ENCODE assay signal across 14 cellular contexts in the genomic region with DNA sequence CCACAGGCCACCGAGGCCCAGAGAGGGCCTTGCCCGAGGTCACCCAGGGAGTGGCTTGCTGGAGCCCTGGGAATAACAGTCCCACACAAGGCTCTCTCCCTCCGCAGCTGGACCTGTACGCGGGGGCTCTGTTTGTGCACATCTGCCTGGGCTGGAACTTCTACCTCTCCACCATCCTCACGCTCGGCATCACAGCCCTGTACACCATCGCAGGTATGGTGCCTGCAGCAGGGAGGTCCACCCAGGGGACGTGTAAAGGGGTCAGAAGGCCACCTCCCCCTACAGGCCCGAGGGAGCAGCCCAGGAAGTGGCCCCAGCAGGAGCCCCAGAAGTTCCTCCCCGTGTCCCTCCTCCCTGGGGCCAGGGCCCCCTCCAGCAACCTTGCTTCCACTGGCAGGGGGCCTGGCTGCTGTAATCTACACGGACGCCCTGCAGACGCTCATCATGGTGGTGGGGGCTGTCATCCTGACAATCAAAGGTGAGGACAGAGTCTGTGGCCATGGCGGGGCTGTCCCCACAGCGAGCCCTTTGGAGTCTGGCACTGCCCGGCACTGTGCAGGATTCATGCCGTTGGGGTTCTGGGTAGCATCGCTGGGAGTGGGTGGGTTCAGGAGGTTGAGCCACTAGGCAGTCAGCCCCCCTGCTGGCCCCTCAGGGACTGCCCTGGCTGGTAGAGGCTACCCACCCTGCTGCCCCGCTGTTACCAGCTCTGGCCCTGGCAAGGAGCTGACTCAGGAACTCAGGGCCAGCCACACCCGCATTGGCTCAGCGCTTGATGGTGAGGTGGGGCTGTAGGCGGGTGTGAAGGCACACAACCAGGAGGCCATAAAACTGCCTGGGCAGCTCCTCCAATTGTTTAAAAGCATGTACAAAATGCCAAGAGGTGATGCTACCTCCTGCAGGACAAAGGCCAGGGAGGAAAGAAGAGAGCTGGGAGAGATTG. TPM values are rescaled to one million over a fixed set of nuclear protein-coding genes. Genes with fewer than 3 reads are reported as not detected.
DNase-seq lines count a peak whose midpoint lies in the region; ATAC-seq, FAIRE-seq and TF ChIP-seq lines count a peak whose summit lies in the region.
"Had no signal": no experiment of that assay in that cellular context is flagged by ENCODE, and none has a peak within 500 bp of the region (broad histone marks: within the 10 kb centered on the region; RNA-seq: fewer than 3 reads in every experiment).

No MANE protein-coding gene starts in this region.

- no peaks in the 10 kb centered on the region for H3K79me2 ChIP-seq in K562 (ENCODE audit: control insufficient read depth, insufficient read depth, low read length)

- CTCF ChIA-PET in K562 (lab: Yijun Ruan, JAX; ENCODE audit: low intra/inter-chr PET ratio) = no interaction called here

- BruUV-seq in K562 (replicated peaks; lab: Mats Ljungman, UMichigan) = no TSS peak

- H2AFZ ChIP-seq in K562 (ENCODE audit: low read depth, low read length) = no peak overlapping the region

- H3K9ac ChIP-seq in K562 (ENCODE audit: insufficient read depth in 1 of 2, low read depth in 2 of 2, low read length in 2 of 2) = peak overlapping the region in 1 of 2 experiments; percentile 71; a peak in 2 of 4 replicates

- WGBS in K562 (ENCODE audit: insufficient coverage, low coverage, missing lambda C conversion rate) = 63% methylated on average over 8 of the region's 23 CpGs
- 81 to 88% methylated on average over 17 to 20 of the region's 23 CpGs for WGBS in mesodermal cell (ENCODE audit: insufficient coverage in 2 of 2), 2 experiments

- TF ChIP-seq RAD21 in K562 (CRISPR knock-in tag; conservative IDR thresholded peaks at IDR 0.05 in 1 of 2, IDR thresholded peaks at IDR 0.05 in 1 of 2) = no peak

- peak; percentile 48 for ATAC-seq in K562
- ATAC-seq: left lobe of liver had no signal

- POLR2A ChIA-PET in K562 (lab: Yijun Ruan, JAX) = interaction anchor here (0.6 to 1.7 kb wide), 4 partner anchors 8 to 39 kb away, joined by 3 to 4 read pairs (median 4); no protein-coding TSS in a partner anchor

- H4K20me1 ChIP-seq in K562 (replicated peaks; ENCODE audit: control insufficient read depth, insufficient read depth, low read length) = 0 out of 2 replicates have a peak, but pooled peaks cover 3% of the 10 kb centered on the region

- no peaks in the 10 kb centered on the region for H3K27me3 ChIP-seq in K562 (ENCODE audit: control insufficient read depth in 2 of 2, insufficient read depth in 2 of 2, low read length in 2 of 2)

- no peaks in the 10 kb centered on the region for H3K9me1 ChIP-seq in K562 (ENCODE audit: control insufficient read depth, insufficient read depth, low read length)

- H3K4me2 ChIP-seq in K562 (ENCODE audit: insufficient read depth, low read length) = no peak overlapping the region

- DNase-seq in AG20443 (ENCODE audit: low spot score) (peak; percentile 74), HT-29 (ENCODE audit: low spot score) (peak; percentile 56), K562 (ENCODE audit: extremely low read depth in 1 of 4, low spot score in 3 of 4) (peak; percentile 16 to 37 (median 28)), caudate nucleus (lab: John Stamatoyannopoulos, UW) (no peak), HuH-7 (ENCODE audit: low spot score) (no peak), NCI-H510A treated with DMSO at 0.1 percent for 48 hours (lab: John Stamatoyannopoulos, UW) (no peak)
- no peak for DNase-seq in NK-92 treated with Interleukin-12 subunit alpha and Interleukin-12 subunit beta, amount 100 ng/mL, for 24 hours (lab: John Stamatoyannopoulos, UW)
- DNase-seq: activated CD4-positive, alpha-beta T cell treated with anti-CD3 and anti-CD28 coated beads for 4 hours; activated naive CD8-positive, alpha-beta T cell treated with anti-CD3 and anti-CD28 coated beads, Interleukin-2, amount 10 ng/mL, durations not matched to agents 7 days and 5 days; CD4-positive, alpha-beta T cell; NCI-H187 had no signal

- H3K4me1 ChIP-seq in K562 (replicated peaks in 1 of 2; ENCODE audit: control insufficient read depth in 2 of 2, insufficient read depth in 2 of 2, low read length in 2 of 2) = peaks cover 0 to 31% of the 10 kb centered on the region in 2 experiments; a peak in 3 of 5 replicates
- peaks cover 19% of the 10 kb centered on the region for H3K4me1 ChIP-seq in mesodermal cell (ENCODE audit: control insufficient read depth, insufficient read depth, low read length, poor library complexity, severe bottlenecking)

- H3K9me3 ChIP-seq in K562 (replicated peaks; ENCODE audit: control insufficient read depth, insufficient read depth, low read depth, low read length) (no peaks in the 10 kb centered on the region), mesodermal cell (ENCODE audit: control insufficient read depth, low read length) (no peaks in the 10 kb centered on the region)

- no peak for TF ChIP-seq CTCF in K562 (IDR thresholded peaks at IDR 0.05 in 2 of 3, conservative IDR thresholded peaks at IDR 0.05 in 1 of 3; ENCODE audit: insufficient read depth in 2 of 3, low read depth in 1 of 3, low read length in 3 of 3)

- TF ChIP-seq EP300 in K562 (IDR thresholded peaks at IDR 0.05; ENCODE audit: low read length) = no peak

- intact Hi-C loops in K562 (cut with micrococcal nuclease) = no loop called here

- in situ Hi-C loops in K562 (cut with MboI) = no loop called here

- no peak for FAIRE-seq in K562 (lab: Jason Lieb, UNC)
- FAIRE-seq: GM12878 had no signal

- peaks cover 14% of the 10 kb centered on the region; the same call in 1 of the 3 replicates for H3K36me3 ChIP-seq in K562 (ENCODE audit: control insufficient read depth, insufficient read depth, low read length)
- peaks cover 27% of the 10 kb centered on the region for H3K36me3 ChIP-seq in mesodermal cell (ENCODE audit: control insufficient read depth, insufficient read depth, low read length)

- no peak for TF ChIP-seq POLR2A in K562 (conservative IDR thresholded peaks at IDR 0.05)

- H3K4me3 ChIP-seq in K562 (no peak overlapping the region), mesodermal cell (ENCODE audit: extremely low read depth, insufficient read depth, low read length, poor library complexity, severe bottlenecking) (no peak overlapping the region)
- H3K4me3 ChIP-seq: GM12878 had no signal

- H3K27ac ChIP-seq in K562 (ENCODE audit: extremely low read depth, low read depth, low read length) = no peak overlapping the region
- peak overlapping the region; percentile 45 for H3K27ac ChIP-seq in mesodermal cell (ENCODE audit: low read depth, low read length, severe bottlenecking)
- no peak overlapping the region for H3K27ac ChIP-seq in caudate nucleus (ENCODE audit: low read depth, low read length)

RNA-seq across cellular contexts. Expression of a gene that starts 17.3 kb away (rescaled TPM):
- total RNA-seq in HT-29 (2014; rRNA removed; shearing (Covaris generic)) = not detected in 2 replicates
- total RNA-seq in K562 (2011; cell fraction: chromatin; rRNA removed; ENCODE audit: low replicate concordance) = 0.51 TPM in 1 of 2 replicates, not detected in the other
- 0.17 and 0.39 TPM in 2 replicates for total RNA-seq in K562 (2011; cell fraction: nucleolus; rRNA removed)
- total RNA-seq in K562 (2011; cell fraction: nucleoplasm; rRNA removed) = 0.37 and 0.46 TPM in 2 replicates
- total RNA-seq in K562 (2014; rRNA removed) (0.09 TPM in 1 of 2 replicates, not detected in the other), K562 (2014; rRNA removed; fragmentation: Illumina TruSeq; extraction: Trizol) (not detected in 2 replicates), K562 (2015; rRNA removed; fragmentation: Illumina TruSeq; extraction: Trizol) (0.04 TPM in 1 of 2 replicates, not detected in the other), K562 (2021) (not detected in 2 replicates)
- polyA plus RNA-seq in K562 (2011; rRNA removed) (0.01 and 0.03 TPM in 2 replicates), K562 (2014; fragmentation: Illumina TruSeq; extraction: Trizol) (0.04 TPM in 1 of 2 replicates, not detected in the other), K562 (2014; fragmentation: Nextera tagmentation; extraction: Ambion mirVana) (not detected), K562 (2014; rRNA removed) (0.03 and 0.05 TPM in 2 replicates)
- polyA plus RNA-seq in K562 (2011; cell fraction: cytosol; rRNA removed) = 0.01 TPM in 1 of 2 replicates, not detected in the other
- polyA plus RNA-seq in K562 (2011; cell fraction: nucleus; rRNA removed) = 0.06 TPM in 2 replicates
- 0.04 and 0.07 TPM in 2 replicates for polyA plus RNA-seq in K562 (2012)
- not detected in 2 replicates for polyA minus RNA-seq in K562 (2011; rRNA and poly(A)+ RNA removed)
- polyA minus RNA-seq in K562 (2011; cell fraction: cytosol; rRNA and poly(A)+ RNA removed) = not detected in 2 replicates
- 0.13 and 0.22 TPM in 2 replicates for polyA minus RNA-seq in K562 (2011; cell fraction: nucleus; rRNA and poly(A)+ RNA removed)
- 0.15 TPM for polyA plus RNA-seq in mesodermal cell (2013, experiment 1 of 2)
- not detected for polyA plus RNA-seq in mesodermal cell (2013, experiment 2 of 2)
- total RNA-seq: activated naive CD8-positive, alpha-beta T cell treated with anti-CD3 and anti-CD28 coated beads, Interleukin-2, amount 10 ng/mL, durations not matched to agents 7 days and 5 days; CD4-positive, alpha-beta T cell; left lobe of liver had no signal

RNA-seq across cellular contexts. Expression of a gene that starts 35.3 kb away (rescaled TPM):
- 38.9 and 44.6 TPM in 2 replicates for total RNA-seq in HT-29 (2014; rRNA removed; shearing (Covaris generic))
- 8.8 and 26.9 TPM in 2 replicates for total RNA-seq in K562 (2011; cell fraction: chromatin; rRNA removed; ENCODE audit: low replicate concordance)
- total RNA-seq in K562 (2011; cell fraction: nucleolus; rRNA removed) = 22.8 and 25.7 TPM in 2 replicates
- 11.5 and 13.5 TPM in 2 replicates for total RNA-seq in K562 (2011; cell fraction: nucleoplasm; rRNA removed)
- total RNA-seq in K562 (2014; rRNA removed) (7.6 and 12.9 TPM in 2 replicates), K562 (2014; rRNA removed; fragmentation: Illumina TruSeq; extraction: Trizol) (1.9 and 2.3 TPM in 2 replicates), K562 (2015; rRNA removed; fragmentation: Illumina TruSeq; extraction: Trizol) (4.2 and 5.6 TPM in 2 replicates), K562 (2021) (9.1 and 10.3 TPM in 2 replicates)
- polyA plus RNA-seq in K562 (2011; rRNA removed) (3.4 and 4.2 TPM in 2 replicates), K562 (2014; fragmentation: Illumina TruSeq; extraction: Trizol) (4.8 and 6.5 TPM in 2 replicates), K562 (2014; fragmentation: Nextera tagmentation; extraction: Ambion mirVana) (under 1 TPM in 1 of 2 experiments, not detected in 1; 0.04 TPM), K562 (2014; rRNA removed) (5.5 and 5.7 TPM in 2 replicates)
- 3.5 and 6.6 TPM in 2 replicates for polyA plus RNA-seq in K562 (2011; cell fraction: cytosol; rRNA removed)
- polyA plus RNA-seq in K562 (2011; cell fraction: nucleus; rRNA removed) = 9.7 and 20.5 TPM in 2 replicates
- 4.2 and 5.3 TPM in 2 replicates for polyA plus RNA-seq in K562 (2012)
- 3.2 and 4.8 TPM in 2 replicates for polyA minus RNA-seq in K562 (2011; rRNA and poly(A)+ RNA removed)
- 5.2 and 5.4 TPM in 2 replicates for polyA minus RNA-seq in K562 (2011; cell fraction: cytosol; rRNA and poly(A)+ RNA removed)
- polyA minus RNA-seq in K562 (2011; cell fraction: nucleus; rRNA and poly(A)+ RNA removed) = 7.1 and 7.9 TPM in 2 replicates
- 7.1 TPM for polyA plus RNA-seq in mesodermal cell (2013, experiment 1 of 2)
- 6.7 TPM for polyA plus RNA-seq in mesodermal cell (2013, experiment 2 of 2)

Comparison
In these comparisons a context has a peak if more than half of its experiments do, and no peak if none do; other contexts are left out.
1. DNase-seq: peak in AG20443 (single experiment), HT-29 (single experiment) and K562 (4 of 4); none in caudate nucleus (0 of 61), HuH-7 (single experiment), NK-92 treated with Interleukin-12 subunit alpha and Interleukin-12 subunit beta, amount 100 ng/mL, for 24 hours (single experiment) and NCI-H510A treated with DMSO at 0.1 percent for 48 hours (single experiment).